Comparison of ENCODE assay signal across 8 cellular contexts in genomic region chr6:75243333-75244062, GRCh38. TPM values are rescaled to one million over a fixed set of nuclear protein-coding genes. Genes with fewer than 3 reads are reported as not detected.
A peak's percentile ranks its signal among the peaks of the same experiment; 100 is the strongest.
DNase-seq lines count a peak whose midpoint lies in the region; ATAC-seq and TF ChIP-seq lines count a peak whose summit lies in the region.

TSS of gene COX7A2 (minus strand) at chr6:75243801. CDS start at chr6:75243734, 67 bp downstream.

- in situ Hi-C loops in GM13976 (cut with MboI; ENCODE audit: low sequenced_read_pairs, unreplicated experiment): no loop called here

- peaks cover 0 to 38% (median 22%) of the 10 kb centered on the region in 12 donors for H3K4me1 ChIP-seq in heart left ventricle

- peak within 1 kb of the TSS; percentile 99 for H3K4me3 Mint-ChIP-seq in type B pancreatic cell

- peaks cover 0 to 33% (median 27%) of the 10 kb centered on the region in 9 donors for H3K36me3 ChIP-seq in heart left ventricle

- peaks cover 22% of the 10 kb centered on the region for H3K4me1 Mint-ChIP-seq in type B pancreatic cell (ENCODE audit: unreplicated experiment)

- no peaks in the 10 kb centered on the region for H3K27me3 Mint-ChIP-seq in type B pancreatic cell

- H3K27me3 ChIP-seq in heart left ventricle: no peaks in the 10 kb centered on the region

- H3K9me3 ChIP-seq in heart left ventricle: no peaks in the 10 kb centered on the region

- no peaks in the 10 kb centered on the region for H3K9me3 Mint-ChIP-seq in type B pancreatic cell

- TF ChIP-seq CTCF in GM13976 (IDR thresholded peaks at IDR 0.05; ENCODE audit: borderline replicate concordance, control extremely low read depth, extremely low read depth, insufficient read depth, missing control alignments) (no peak), heart left ventricle (IDR thresholded peaks at IDR 0.05) (peak in 1 of 12 donors; percentile 13), type B pancreatic cell (conservative IDR thresholded peaks at IDR 0.05) (no peak)

- H3K27ac ChIP-seq in heart left ventricle: peak within 1 kb of the TSS; percentile 80 to 96 (median 91)

- 0 to 1% (median 0%) methylated on average over 36 of the region's 36 CpGs for WGBS in heart left ventricle, 4 donors

- peak within 1 kb of the TSS; percentile 33 to 87 (median 82) for H3K4me3 ChIP-seq in heart left ventricle

- peak in 1 of 2 donors; percentile 73 for TF ChIP-seq POLR2A in heart left ventricle (IDR thresholded peaks at IDR 0.05)

- H3K36me3 Mint-ChIP-seq in type B pancreatic cell: peaks cover 21% of the 10 kb centered on the region

- H3K27ac Mint-ChIP-seq in type B pancreatic cell: peak within 1 kb of the TSS; percentile 98

- DNase-seq in GM13976 (ENCODE audit: low spot score) (peak; percentile 79), NCI-H146 treated with DMSO at 0.1 percent for 48 hours (lab: John Stamatoyannopoulos, UW; ENCODE audit: unreplicated experiment) (peak; percentile 99), amniotic epithelial cell (ENCODE audit: low read depth) (peak; percentile 99), heart left ventricle (peak; percentile 89 to 92 (median 91)), pons (ENCODE audit: low spot score) (peak; percentile 98), type B pancreatic cell (ENCODE audit: extremely low spot score, unreplicated experiment) (peak; percentile 84)

- intact Hi-C loops in T-helper 1 cell treated with Interleukin-12 subunit alpha and Interleukin-12 subunit beta and Interleukin-4 antibody, amounts not matched to agents 30 ng/mL and 1 ng/mL, for 36 hours (cut with micrococcal nuclease): loop anchor here (1.0 to 10.0 kb wide), 12 partner anchors 15 to 1789 kb away; partner anchors contain the start of genes CGAS, EEF1A1, SENP6 and TMEM30A
- intact Hi-C loops in heart left ventricle (cut with DNase I): no loop called here

- ATAC-seq in HG02870 (IDR thresholded peaks at IDR 0.05; ENCODE audit: unreplicated experiment) (peak; percentile 95), heart left ventricle (peak; percentile 98 to 99 (median 98))

RNA-seq across cellular contexts. Expression of gene COX7A2, which starts in this region (rescaled TPM):
- total RNA-seq in T-helper 1 cell treated with Interleukin-12 subunit alpha and Interleukin-12 subunit beta and Interleukin-4 antibody, amounts not matched to agents 30 ng/mL and 1 ng/mL, for 36 hours: 423 and 440 TPM in 2 replicates
- 1,000 to 10,000 TPM in 4 of 9 donors, 100 to 1,000 TPM in 5; 646 to 1,301 (median 986) TPM for total RNA-seq in heart left ventricle
- 1,000 to 10,000 TPM; 1,329 to 1,466 TPM for polyA plus RNA-seq in heart left ventricle
- total RNA-seq in type B pancreatic cell (ENCODE audit: low replicate concordance): 370 and 456 TPM in 2 replicates

Comparison
In these comparisons a context has a peak if more than half of its experiments do, and no peak if none do; other contexts are left out.
1. Peak in every context shown above with its lines: DNase-seq, ATAC-seq, H3K4me3 ChIP-seq and H3K27ac ChIP-seq.